8 cellular contexts compared by ENCODE assay signal in the genomic region with DNA sequence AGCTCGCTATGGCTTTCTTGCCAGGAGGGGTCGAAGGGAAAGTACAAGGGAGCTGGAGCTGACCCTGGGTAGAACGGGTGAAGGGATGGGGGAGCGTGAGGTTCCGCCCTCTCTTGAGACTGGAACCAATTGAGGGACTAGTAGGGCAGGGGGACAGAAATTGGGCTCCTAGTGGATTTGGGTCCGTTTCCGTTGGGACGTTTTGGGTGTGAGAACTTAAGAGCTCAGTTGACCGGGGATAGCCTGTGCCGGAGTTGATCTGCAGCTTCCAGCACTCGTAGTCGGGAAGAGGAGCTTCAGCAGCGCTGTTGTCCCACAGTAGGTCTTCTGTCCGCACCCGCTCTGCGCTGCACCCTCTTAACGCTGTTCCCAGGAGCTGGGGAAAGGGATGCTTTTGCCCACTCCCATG. TPM values are rescaled to one million over a fixed set of nuclear protein-coding genes. Genes with fewer than 3 reads are reported as not detected.
DNase-seq lines count a peak whose midpoint lies in the region; ATAC-seq and TF ChIP-seq lines count a peak whose summit lies in the region.

No MANE protein-coding gene starts in this region.

- H3K9me3 ChIP-seq in iPS-20b (ENCODE audit: insufficient read depth, low read depth, low read length) (no peaks in the 10 kb centered on the region), skeletal muscle tissue (ENCODE audit: control insufficient read depth in 3 of 3, low read length in 3 of 3) (no peaks in the 10 kb centered on the region)

- in situ Hi-C loops in KBM-7 (cut with MboI; ENCODE audit: low pct_unique_long_range_greater_than_20kb, low sequenced_read_pairs): no loop called here

- peaks cover 43% of the 10 kb centered on the region for H3K4me1 Mint-ChIP-seq in CD14-positive monocyte
- peaks cover 70% of the 10 kb centered on the region for H3K4me1 Mint-ChIP-seq in brain

- peak overlapping the region; percentile 92 for H3K4me3 ChIP-seq in iPS-20b (ENCODE audit: low read length)
- peak overlapping the region; percentile 98 to 100 (median 98) for H3K4me3 ChIP-seq in skeletal muscle tissue (ENCODE audit: low read length in 3 of 3)

- peak; percentile 1 for ATAC-seq in GM21423 (IDR thresholded peaks at IDR 0.05; ENCODE audit: unreplicated experiment)

- H3K27me3 Mint-ChIP-seq in CD14-positive monocyte (ENCODE audit: low read depth in 3 of 3) (peaks cover 0 to 4% (median 1%) of the 10 kb centered on the region in 3 donors), brain (peaks cover 21% of the 10 kb centered on the region)

- H3K36me3 Mint-ChIP-seq in CD14-positive monocyte (peaks cover 39 to 53% of the 10 kb centered on the region in 2 donors), brain (peaks cover 42% of the 10 kb centered on the region)

- H3K9me3 Mint-ChIP-seq in CD14-positive monocyte (peaks cover 0 to 2% (median 0%) of the 10 kb centered on the region in 7 donors), brain (no peaks in the 10 kb centered on the region)

- no peak overlapping the region for H3K27ac ChIP-seq in iPS-20b (ENCODE audit: low read length)
- H3K27ac ChIP-seq in skeletal muscle tissue (ENCODE audit: low read depth, low read length): peak overlapping the region; percentile 85

- peaks cover 26% of the 10 kb centered on the region for H3K36me3 ChIP-seq in iPS-20b (ENCODE audit: insufficient read depth, low read depth, low read length)
- H3K36me3 ChIP-seq in skeletal muscle tissue (ENCODE audit: control insufficient read depth in 3 of 3, insufficient read depth in 3 of 3, low read length in 3 of 3): peaks cover 12 to 26% (median 13%) of the 10 kb centered on the region in 3 donors

- DNase-seq in CD14-positive monocyte (ENCODE audit: low spot score) (peak; percentile 50), NCI-H748 (lab: John Stamatoyannopoulos, UW; ENCODE audit: unreplicated experiment) (peak; percentile 56), activated gamma-delta T cell (lab: John Stamatoyannopoulos, UW) (no peak), KBM-7 (no peak)

- peak overlapping the region; percentile 86 for H3K9ac ChIP-seq in iPS-20b (ENCODE audit: low read depth, low read length)
- peak overlapping the region; percentile 81 to 94 (median 93) for H3K9ac ChIP-seq in skeletal muscle tissue (ENCODE audit: low read depth in 1 of 3, low read length in 3 of 3)

- TF ChIP-seq CTCF in CD14-positive monocyte (IDR thresholded peaks at IDR 0.05): no peak
- no peak for TF ChIP-seq CTCF in brain (conservative IDR thresholded peaks at IDR 0.05)

- H3K4me3 Mint-ChIP-seq in CD14-positive monocyte (peak overlapping the region; percentile 97 to 100), brain (peak overlapping the region; percentile 95 to 99 (median 97))

- H3K27ac Mint-ChIP-seq in CD14-positive monocyte (peak overlapping the region; percentile 95 to 100 (median 99)), brain (peak overlapping the region; percentile 95 to 98 (median 97))

- H3K4me1 ChIP-seq in iPS-20b (ENCODE audit: insufficient read depth, low read length): peaks cover 7% of the 10 kb centered on the region; the same call in 1 of the 2 replicates
- peaks cover 20 to 28% (median 25%) of the 10 kb centered on the region in 3 donors for H3K4me1 ChIP-seq in skeletal muscle tissue (ENCODE audit: control insufficient read depth in 3 of 3, insufficient read depth in 3 of 3, low read length in 3 of 3)

- H3K27me3 ChIP-seq in iPS-20b (ENCODE audit: insufficient read depth, low read length) (peaks cover 21% of the 10 kb centered on the region), skeletal muscle tissue (ENCODE audit: control insufficient read depth in 3 of 3, insufficient read depth in 3 of 3, low read length in 3 of 3) (no peaks in the 10 kb centered on the region)

- intact Hi-C loops in CD14-positive monocyte (cut with micrococcal nuclease): loop anchor here in 1 of 2 donors (5.0 kb wide), 1 partner anchor 90 kb away; no protein-coding TSS in a partner anchor

RNA-seq across cellular contexts. Expression of a gene that starts 0.5 kb away (rescaled TPM):
- polyA plus RNA-seq in CD14-positive monocyte (1 to 10 TPM; 4.7 to 6.5 TPM), brain (ENCODE audit: insufficient read depth, low read depth, low replicate concordance) (42.7 TPM)
- 9.9 TPM for total RNA-seq in skeletal muscle tissue

RNA-seq across cellular contexts. Expression of a gene that starts 0.7 kb away (rescaled TPM):
- polyA plus RNA-seq in CD14-positive monocyte (100 to 1,000 TPM; 172 to 224 TPM), brain (ENCODE audit: insufficient read depth, low read depth, low replicate concordance) (236 TPM)
- total RNA-seq in skeletal muscle tissue: 17.2 TPM

RNA-seq across cellular contexts. Expression of a gene that starts 2.8 kb away (rescaled TPM):
- polyA plus RNA-seq in CD14-positive monocyte (not detected), brain (ENCODE audit: insufficient read depth, low read depth, low replicate concordance) (7.5 TPM)
- total RNA-seq in skeletal muscle tissue: 0.52 TPM

RNA-seq across cellular contexts. Expression of a gene that starts 16.4 kb away (rescaled TPM):
- polyA plus RNA-seq in CD14-positive monocyte (1 to 10 TPM in 1 of 2 donors, under 1 TPM in 1; 0.59 to 1.3 TPM), brain (ENCODE audit: insufficient read depth, low read depth, low replicate concordance) (5.3 TPM)
- total RNA-seq in skeletal muscle tissue: 2.6 TPM

RNA-seq across cellular contexts. Expression of a gene that starts 43.9 kb away (rescaled TPM):
- polyA plus RNA-seq in CD14-positive monocyte (under 1 TPM; 0.55 to 0.91 TPM), brain (ENCODE audit: insufficient read depth, low read depth, low replicate concordance) (76.2 TPM)
- total RNA-seq in skeletal muscle tissue: 76.2 TPM

Comparison
In these comparisons a context has a peak if more than half of its experiments do, and no peak if none do; other contexts are left out.
1. DNase-seq: peak in CD14-positive monocyte (single experiment) and NCI-H748 (single experiment); none in activated gamma-delta T cell (single experiment) and KBM-7 (single experiment).